ENCODE assay signal across 24 cellular contexts in the genomic region with DNA sequence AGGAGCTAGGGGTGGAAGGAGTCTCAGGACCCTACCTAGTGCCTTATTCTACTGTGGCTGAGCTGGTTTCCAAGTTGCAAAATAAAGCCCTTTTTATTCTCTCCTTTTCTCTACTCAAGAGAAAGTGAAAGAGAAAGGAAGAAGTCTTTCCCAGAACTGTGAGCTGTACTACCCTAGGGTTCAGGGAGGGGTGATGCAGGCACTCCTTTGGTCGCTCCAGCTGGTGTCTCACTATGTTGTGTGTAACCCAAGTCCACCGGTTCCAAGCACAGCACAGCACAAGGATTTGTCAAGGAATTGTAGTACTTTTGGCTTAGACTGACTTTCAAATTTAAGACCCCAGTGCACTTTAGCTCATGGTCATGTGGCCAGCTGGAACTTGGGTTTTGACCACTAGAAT.
"Had no signal": no experiment of that assay in that cellular context is flagged by ENCODE, and none has a peak within 500 bp of the region (broad histone marks: within the 10 kb centered on the region; RNA-seq: fewer than 3 reads in every experiment).

No MANE protein-coding gene starts in this region.

- DNase-seq: activated CD4-positive, alpha-beta T cell treated with anti-CD3 and anti-CD28 coated beads for 36 hours; activated CD4-positive, alpha-beta T cell treated with anti-CD3 and anti-CD28 coated beads, Interleukin-2, amount 50 U/mL, for 4 hours; activated CD8-positive, alpha-beta memory T cell treated with anti-CD3 and anti-CD28 coated beads, Interleukin-2, amount 50 U/mL, for 48 hours; activated CD8-positive, alpha-beta T cell treated with anti-CD3 and anti-CD28 coated beads, Interleukin-2, amount 10 ng/mL, durations not matched to agents 7 days and 5 days; activated naive CD4-positive, alpha-beta T cell treated with anti-CD3 and anti-CD28 coated beads, Interleukin-2, amount 50 U/mL, for 16 hours; activated naive CD8-positive, alpha-beta T cell treated with anti-CD3 and anti-CD28 coated beads, Interleukin-2, amount 10 ng/mL, durations not matched to agents 7 days and 5 days; activated T-cell treated with anti-CD3 and anti-CD28 coated beads, Interleukin-2, amount 50 U/mL, for 1 hour; adrenal gland; aorta; caudate nucleus; KBM-7; NCI-H1105; NCI-H1436; NCI-H1694 treated with DMSO at 0.1 percent for 48 hours; NCI-H2029 treated with DMSO at 0.1 percent for 48 hours; NCI-H345; NCI-H510A; NCI-H526 treated with DMSO at 0.1 percent for 48 hours; NCI-H82; NK-92 treated with Interleukin-12 subunit alpha and Interleukin-12 subunit beta, amount 100 ng/mL, for 24 hours; PC-9; SHP77 treated with DMSO at 0.1 percent for 48 hours; T-helper 2 cell; WERI-Rb-1 had no signal

- ATAC-seq: activated CD4-positive, alpha-beta T cell treated with anti-CD3 and anti-CD28 coated beads for 36 hours; activated CD8-positive, alpha-beta T cell treated with anti-CD3 and anti-CD28 coated beads, Interleukin-2, amount 10 ng/mL, durations not matched to agents 7 days and 5 days had no signal
